31 cellular contexts compared by ENCODE assay signal in the genomic region with DNA sequence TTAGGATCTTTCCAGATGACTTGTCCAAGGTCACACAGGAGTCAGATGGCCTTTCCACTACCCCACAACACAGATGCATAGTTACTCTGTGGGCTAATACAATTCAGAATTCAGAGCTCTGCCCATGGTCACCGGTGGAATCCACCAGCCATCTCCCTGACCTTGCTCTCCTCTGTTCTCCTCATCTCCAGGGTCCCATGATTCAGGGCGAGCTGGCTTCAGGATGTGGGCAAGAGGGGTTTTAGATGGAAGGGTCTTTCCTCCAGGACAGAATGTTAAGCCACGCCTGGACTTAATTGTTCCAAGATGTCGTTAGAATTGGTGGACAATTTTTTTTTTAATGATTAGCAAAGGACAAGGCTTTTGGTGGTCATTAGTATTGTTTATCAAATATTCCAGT.
"Had no signal": no experiment of that assay in that cellular context is flagged by ENCODE, and none has a peak within 500 bp of the region (broad histone marks: within the 10 kb centered on the region; RNA-seq: fewer than 3 reads in every experiment).

No MANE protein-coding gene starts in this region.

- H3K27me3 ChIP-seq: ascending aorta, cardiac muscle cell had no signal

- H3K36me3 ChIP-seq: ascending aorta, cardiac muscle cell had no signal

- H3K27ac ChIP-seq: ascending aorta, cardiac muscle cell, VCaP had no signal

- H3K4me3 ChIP-seq: ascending aorta, cardiac muscle cell had no signal

- DNase-seq: activated B cell treated with CpG ODN at 0.5 μM for 24 hours; activated CD4-positive, alpha-beta memory T cell treated with anti-CD3 and anti-CD28 coated beads for 36 hours; activated CD4-positive, alpha-beta T cell treated with anti-CD3 and anti-CD28 coated beads for 4 hours; activated CD4-positive, alpha-beta T cell treated with anti-CD3 and anti-CD28 coated beads, Interleukin-2, amount 10 ng/mL, durations not matched to agents 24 days and 14 days; activated CD4-positive, alpha-beta T cell treated with anti-CD3 and anti-CD28 coated beads, Interleukin-2, amount 50 U/mL, for 1 hour; activated CD4-positive, alpha-beta T cell treated with anti-CD3 and anti-CD28 coated beads, Interleukin-2, amount 50 U/mL, for 4 hours; activated CD4-positive, CD25-positive, alpha-beta regulatory T cell treated with anti-CD3 and anti-CD28 coated beads, Interleukin-2, amount 50 U/mL, for 72 hours; activated CD8-positive, alpha-beta memory T cell treated with anti-CD3 and anti-CD28 coated beads, Interleukin-2, amount 50 U/mL, for 4 hours; activated CD8-positive, alpha-beta T cell treated with anti-CD3 and anti-CD28 coated beads for 36 hours; activated effector memory CD4-positive, alpha-beta T cell treated with anti-CD3 and anti-CD28 coated beads, Interleukin-2, amount 50 U/mL, for 16 hours; activated gamma-delta T cell treated with Interleukin-2 at 50 U/mL for 16 hours; activated naive CD4-positive, alpha-beta T cell; activated naive CD4-positive, alpha-beta T cell treated with anti-CD3 and anti-CD28 coated beads for 36 hours; activated naive CD4-positive, alpha-beta T cell treated with anti-CD3 and anti-CD28 coated beads, Interleukin-2, amount 50 U/mL, for 16 hours; activated naive CD8-positive, alpha-beta T cell treated with anti-CD3 and anti-CD28 coated beads for 36 hours; activated T-cell treated with anti-CD3 and anti-CD28 coated beads for 4 hours; activated T-cell treated with anti-CD3 and anti-CD28 coated beads, Interleukin-2, amount 50 U/mL, for 1 hour; activated T-cell treated with anti-CD3 and anti-CD28 coated beads, Interleukin-2, amount 50 U/mL, for 4 hours; activated T-cell treated with anti-CD3 and anti-CD28 coated beads, Interleukin-2, amount 50 U/mL, for 72 hours; amygdala; anterior cingulate cortex; caudate nucleus; cerebellar nuclear complex; T-helper 1 cell; T-helper 2 cell; T-helper 9 cell had no signal

- H3K4me1 ChIP-seq: ascending aorta had no signal

- ATAC-seq: activated CD8-positive, alpha-beta T cell treated with anti-CD3 and anti-CD28 coated beads for 36 hours; activated naive CD4-positive, alpha-beta T cell treated with anti-CD3 and anti-CD28 coated beads, Interleukin-2, amount 50 U/mL, for 72 hours; activated T-cell treated with anti-CD3 and anti-CD28 coated beads, Interleukin-2, amount 50 U/mL, for 4 hours; activated T-cell treated with anti-CD3 and anti-CD28 coated beads, Interleukin-2, amount 50 U/mL, for 72 hours; activated T-helper 17 cell treated with anti-CD3 and anti-CD28 coated beads, Interleukin-2, amount 50 U/mL, for 72 hours had no signal
